In the genomic region with DNA sequence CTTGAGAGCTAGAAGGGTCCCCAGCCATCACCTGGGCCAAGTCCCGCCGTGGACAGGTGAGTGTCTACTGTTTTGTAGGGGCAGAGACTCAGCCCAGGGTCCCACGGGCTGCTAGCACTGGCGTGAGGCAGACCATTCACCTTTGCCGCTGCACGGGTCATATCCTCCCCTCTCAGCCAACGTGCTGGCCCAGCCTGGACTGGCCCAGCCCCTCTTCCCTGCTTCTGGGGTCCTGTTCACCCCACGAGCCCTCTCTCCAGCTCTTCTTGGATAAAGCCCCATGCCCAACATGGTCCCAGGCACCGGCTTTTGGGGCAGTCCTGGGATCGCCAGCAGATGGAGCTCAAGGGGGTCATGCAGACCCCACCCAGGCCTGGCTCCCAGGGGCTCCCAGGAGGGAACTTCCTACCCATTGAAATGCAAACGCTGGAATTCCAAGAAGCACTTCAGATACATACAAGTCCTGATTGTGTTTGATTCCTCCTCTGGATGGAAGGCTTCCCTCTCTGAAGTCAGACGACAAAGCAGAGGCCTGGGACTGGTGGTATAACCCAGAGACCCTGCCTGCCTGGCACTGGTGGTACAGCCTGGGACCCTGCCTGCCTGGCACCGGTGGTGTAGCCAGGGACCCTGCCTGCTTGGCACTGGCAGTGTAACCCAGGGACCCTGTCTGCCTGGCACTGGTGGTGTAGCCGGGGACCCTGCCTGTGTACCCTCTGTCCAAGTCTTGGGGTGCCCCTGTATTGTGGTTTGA, we compare ENCODE assay signal across 21 cellular contexts. TPM values are rescaled to one million over a fixed set of nuclear protein-coding genes. Genes with fewer than 3 reads are reported as not detected.
DNase-seq lines count a peak whose midpoint lies in the region; ATAC-seq, FAIRE-seq and TF ChIP-seq lines count a peak whose summit lies in the region.
"Had no signal": no experiment of that assay in that cellular context is flagged by ENCODE, and none has a peak within 500 bp of the region (broad histone marks: within the 10 kb centered on the region; RNA-seq: fewer than 3 reads in every experiment).

No MANE protein-coding gene starts in this region.

- H3K4me1 ChIP-seq in HepG2 (ENCODE audit: insufficient read depth, low read length) (peaks cover 17% of the 10 kb centered on the region), right lobe of liver (no peaks in the 10 kb centered on the region), mesendoderm (ENCODE audit: control insufficient read depth, low read depth, low read length) (peaks cover 14% of the 10 kb centered on the region)

- TF ChIP-seq POLR2A in HepG2 (IDR thresholded peaks at IDR 0.05; ENCODE audit: insufficient read depth in 1 of 2, low read depth in 2 of 2, low read length in 2 of 2) (no peak), right lobe of liver (IDR thresholded peaks at IDR 0.05) (no peak)

- H2BK120ac ChIP-seq in mesendoderm (ENCODE audit: low read depth, low read length): peak overlapping the region; percentile 67

- H3K9ac ChIP-seq in HepG2 (ENCODE audit: insufficient read depth, low read depth, low read length) (no peak overlapping the region), mesendoderm (ENCODE audit: low read length) (peak overlapping the region; percentile 15)

- POLR2A ChIA-PET in HepG2 (lab: Yijun Ruan, JAX): no interaction called here

- FAIRE-seq in HepG2 (lab: Jason Lieb, UNC): no peak
- FAIRE-seq: D721Med had no signal

- H3K36me3 ChIP-seq in HepG2 (replicated peaks in 1 of 2; ENCODE audit: control insufficient read depth in 1 of 2, insufficient read depth in 2 of 2, low read length in 2 of 2): no peaks in the 10 kb centered on the region
- no peaks in the 10 kb centered on the region for H3K36me3 ChIP-seq in right lobe of liver
- H3K36me3 ChIP-seq in mesendoderm (ENCODE audit: control insufficient read depth, insufficient read depth, low read length): no peaks in the 10 kb centered on the region
- H3K36me3 ChIP-seq: vagina had no signal

- H3K79me2 ChIP-seq in HepG2 (ENCODE audit: insufficient read depth, low read length): no peaks in the 10 kb centered on the region
- no peaks in the 10 kb centered on the region for H3K79me2 ChIP-seq in mesendoderm (ENCODE audit: control insufficient read depth, insufficient read depth, low read length)

- H3K23ac ChIP-seq in mesendoderm (ENCODE audit: low read length): no peak overlapping the region

- CTCF ChIA-PET in HepG2 (lab: Yijun Ruan, JAX; ENCODE audit: low intra/inter-chr PET ratio, low total read pairs): no interaction called here

- WGBS in HepG2 (ENCODE audit: low lambda C conversion rate): 44% methylated on average over 12 of the region's 14 CpGs
- 80% methylated on average over 1 of the region's 14 CpGs for WGBS in right lobe of liver (ENCODE audit: insufficient coverage, low coverage, low lambda C conversion rate, missing lambda C conversion rate)
- WGBS in mesendoderm (ENCODE audit: extremely low coverage, insufficient coverage, low lambda C conversion rate): no CpG with 5 or more reads among the region's 14 CpGs

- H3K4me2 ChIP-seq in HepG2 (ENCODE audit: low read depth, low read length): no peak overlapping the region
- no peak overlapping the region for H3K4me2 ChIP-seq in mesendoderm (ENCODE audit: low read length)

- H2AK5ac ChIP-seq in mesendoderm (ENCODE audit: low read length): no peak overlapping the region

- no peak for DNase-seq in HepG2 (ENCODE audit: low spot score)
- no peak for DNase-seq in right lobe of liver
- DNase-seq in choroid plexus epithelial cell (ENCODE audit: low read depth): no peak
- DNase-seq in mesendoderm: peak; percentile 96
- DNase-seq in NCI-H524 treated with DMSO at 0.1 percent for 48 hours (lab: John Stamatoyannopoulos, UW): no peak
- DNase-seq: activated CD4-positive, alpha-beta T cell treated with anti-CD3 and anti-CD28 coated beads for 48 hours; GOT3; NCI-H1694; NCI-H526 treated with DMSO at 0.1 percent for 48 hours; stimulated activated CD4-positive, alpha-beta T cell treated with anti-CD3 and anti-CD28 coated beads, Interleukin-4, amount 100 ng/mL, for 1 hour had no signal

- H4K20me1 ChIP-seq in HepG2 (ENCODE audit: insufficient read depth, low read length): no peaks in the 10 kb centered on the region

- peak overlapping the region; percentile 28 for H3K18ac ChIP-seq in mesendoderm (ENCODE audit: low read length)

- no TSS peak for BruUV-seq in HepG2 (replicated peaks; lab: Mats Ljungman, UMichigan)

- TF ChIP-seq CTCF in HepG2 (CRISPR knock-in tag; IDR thresholded peaks at IDR 0.05): 0 out of 2 replicates have a peak, but pooled peaks have one; percentile 13
- no peak for TF ChIP-seq CTCF in right lobe of liver (IDR thresholded peaks at IDR 0.05)
- TF ChIP-seq CTCF in choroid plexus epithelial cell (conservative IDR thresholded peaks at IDR 0.05; ENCODE audit: low read depth, low read length): peak; percentile 16

- H3K9me3 ChIP-seq in HepG2 (ENCODE audit: low read length) (no peaks in the 10 kb centered on the region), right lobe of liver (no peaks in the 10 kb centered on the region)
- H3K9me3 ChIP-seq: vagina had no signal

- H3K79me1 ChIP-seq in mesendoderm (ENCODE audit: low read length): no peaks in the 10 kb centered on the region

- H2BK15ac ChIP-seq in mesendoderm (replicated peaks; ENCODE audit: low read depth): peak overlapping the region; percentile 42

- peak overlapping the region; percentile 59 for H3K56ac ChIP-seq in mesendoderm (ENCODE audit: low read length)

- in situ Hi-C loops in HepG2 (cut with HindIII; ENCODE audit: extremely low pct_ligation_motif_present, low pct_unique_long_range_greater_than_20kb): no loop called here

- no peak for TF ChIP-seq RAD21 in HepG2 (CRISPR knock-in tag; IDR thresholded peaks at IDR 0.05)

- intact Hi-C loops in HepG2 (cut with micrococcal nuclease; ENCODE audit: unreplicated experiment): no loop called here
- intact Hi-C loops in right lobe of liver (cut with DNase I): no loop called here

- ATAC-seq in HepG2: peak; percentile 20; the same call in 2 of the 3 replicates
- no peak for ATAC-seq in right lobe of liver
- ATAC-seq in GM21576 (IDR thresholded peaks at IDR 0.05; ENCODE audit: unreplicated experiment): no peak
- ATAC-seq in GM18861 (IDR thresholded peaks at IDR 0.05; ENCODE audit: unreplicated experiment): no peak
- no peak for ATAC-seq in HG03196 (IDR thresholded peaks at IDR 0.05; ENCODE audit: unreplicated experiment)
- ATAC-seq: right cardiac atrium had no signal

- no peak overlapping the region for H2AFZ ChIP-seq in HepG2 (ENCODE audit: low read length)

- no peak overlapping the region for H3K4me3 ChIP-seq in HepG2 (replicated peaks in 1 of 3; ENCODE audit: insufficient read depth in 1 of 3, low read depth in 2 of 3, low read length in 3 of 3)
- no peak overlapping the region for H3K4me3 ChIP-seq in right lobe of liver
- H3K4me3 ChIP-seq in choroid plexus epithelial cell (ENCODE audit: low read depth, low read length): no peak overlapping the region
- no peak overlapping the region for H3K4me3 ChIP-seq in mesendoderm (ENCODE audit: low read length)
- H3K4me3 ChIP-seq: lung, vagina had no signal

- H3K27me3 ChIP-seq in HepG2 (ENCODE audit: control insufficient read depth in 1 of 2, insufficient read depth in 2 of 2, low read length in 2 of 2) (peaks cover 8 to 64% of the 10 kb centered on the region in 2 experiments; a peak in 4 of 5 replicates), right lobe of liver (no peaks in the 10 kb centered on the region), mesendoderm (ENCODE audit: insufficient read depth, low read length, poor library complexity) (no peaks in the 10 kb centered on the region)
- H3K27me3 ChIP-seq: vagina had no signal

- peak overlapping the region; percentile 83 for H3K4ac ChIP-seq in mesendoderm (ENCODE audit: low read depth, low read length)

- peak overlapping the region; percentile 76 for H2BK5ac ChIP-seq in mesendoderm (ENCODE audit: low read length)

- H3K27ac ChIP-seq in HepG2 (ENCODE audit: extremely low read length, insufficient read depth, low read length): no peak overlapping the region
- H3K27ac ChIP-seq in right lobe of liver: no peak overlapping the region
- H3K27ac ChIP-seq in mesendoderm (ENCODE audit: low read depth, low read length): no peak overlapping the region
- H3K27ac ChIP-seq: epithelial cell of prostate, vagina had no signal

- no peak for TF ChIP-seq EP300 in HepG2 (IDR thresholded peaks at IDR 0.05; ENCODE audit: low read depth in 2 of 2, low read length in 2 of 2)
- no peak for TF ChIP-seq EP300 in HepG2 (CRISPR knock-in tag; IDR thresholded peaks at IDR 0.05; ENCODE audit: borderline replicate concordance)

- H4K5ac ChIP-seq in mesendoderm (ENCODE audit: low read length): no peak overlapping the region

- H4K8ac ChIP-seq in mesendoderm (ENCODE audit: low read depth, low read length): no peak overlapping the region

RNA-seq across cellular contexts. Expression of gene SEPTIN5, which starts 8.9 kb away (rescaled TPM):
- total RNA-seq in HepG2 (2016; rRNA removed; fragmentation: Illumina TruSeq; extraction: Trizol) (not detected in 2 replicates), right lobe of liver (1 to 10 TPM; 1.3 to 3.7 (median 2.1) TPM)
- total RNA-seq in HepG2 (2016; cell fraction: cytosol; rRNA removed; fragmentation: Illumina TruSeq; extraction: Trizol; ENCODE audit: low read depth): 0.09 and 0.20 TPM in 2 replicates
- not detected in 2 replicates for total RNA-seq in HepG2 (2016; cell fraction: insoluble cytoplasmic fraction; rRNA removed; fragmentation: Illumina TruSeq; extraction: Trizol)
- 0.06 and 0.10 TPM in 2 replicates for total RNA-seq in HepG2 (2016; cell fraction: membrane; rRNA removed; fragmentation: Illumina TruSeq; extraction: Trizol)
- total RNA-seq in HepG2 (2016; cell fraction: nucleus; rRNA removed; fragmentation: Illumina TruSeq; extraction: Trizol): not detected in 2 replicates
- polyA plus RNA-seq in HepG2 (2011; rRNA removed): 0.33 and 0.55 TPM in 2 replicates
- 0.04 TPM in 1 of 2 replicates, not detected in the other for polyA plus RNA-seq in HepG2 (2011; cell fraction: cytosol; rRNA removed)
- 0.57 and 0.82 TPM in 2 replicates for polyA plus RNA-seq in HepG2 (2011; cell fraction: nucleus; rRNA removed)
- 0.08 TPM in 1 of 2 replicates, not detected in the other for polyA plus RNA-seq in HepG2 (2012)
- 0.15 and 0.23 TPM in 2 replicates for polyA plus RNA-seq in HepG2 (2016; cell fraction: cytosol; fragmentation: Illumina TruSeq; extraction: Trizol; ENCODE audit: low read depth)
- polyA plus RNA-seq in HepG2 (2016; cell fraction: insoluble cytoplasmic fraction; fragmentation: Illumina TruSeq; extraction: Trizol; ENCODE audit: low read depth): not detected in 2 replicates
- 0.23 and 0.58 TPM in 2 replicates for polyA plus RNA-seq in HepG2 (2016; cell fraction: membrane; fragmentation: Illumina TruSeq; extraction: Trizol; ENCODE audit: low read depth)
- 0.28 TPM in 1 of 2 replicates, not detected in the other for polyA plus RNA-seq in HepG2 (2016; cell fraction: nucleus; fragmentation: Illumina TruSeq; extraction: Trizol; ENCODE audit: insufficient read depth, low read depth)
- 1.0 and 1.5 TPM in 2 replicates for polyA minus RNA-seq in HepG2 (2011; rRNA and poly(A)+ RNA removed; ENCODE audit: low replicate concordance)
- polyA minus RNA-seq in HepG2 (2011; cell fraction: cytosol; rRNA and poly(A)+ RNA removed): not detected in 2 replicates
- 0.77 TPM in 1 of 2 replicates, not detected in the other for polyA minus RNA-seq in HepG2 (2011; cell fraction: nucleus; rRNA and poly(A)+ RNA removed)
- polyA plus RNA-seq in mesendoderm (2013, experiment 1 of 2): 6.2 TPM
- polyA plus RNA-seq in mesendoderm (2013, experiment 2 of 2): 5.7 TPM
- total RNA-seq: natural killer cell treated with Interleukin-12 subunit alpha and Interleukin-12 subunit beta and Interleukin-15 and Interleukin-18, amount 100 ng/mL, for 72 hours; T-helper 2 cell treated with Interferon-gamma antibody and Interleukin-4, amounts not matched to agents 100 ng/mL and 5 ng/mL, for 36 hours had no signal

RNA-seq across cellular contexts. Expression of gene GP1BB, which starts 18.0 kb away (rescaled TPM):
- total RNA-seq in HepG2 (2016; rRNA removed; fragmentation: Illumina TruSeq; extraction: Trizol) (not detected in 2 replicates), right lobe of liver (1 to 10 TPM in 1 of 6 experiments, under 1 TPM in 4, not detected in 1; 0.15 to 1.3 (median 0.62) TPM)
- total RNA-seq in HepG2 (2016; cell fraction: cytosol; rRNA removed; fragmentation: Illumina TruSeq; extraction: Trizol; ENCODE audit: low read depth): not detected in 2 replicates
- not detected in 2 replicates for total RNA-seq in HepG2 (2016; cell fraction: insoluble cytoplasmic fraction; rRNA removed; fragmentation: Illumina TruSeq; extraction: Trizol)
- 0.10 TPM in 1 of 2 replicates, not detected in the other for total RNA-seq in HepG2 (2016; cell fraction: membrane; rRNA removed; fragmentation: Illumina TruSeq; extraction: Trizol)
- not detected in 2 replicates for total RNA-seq in HepG2 (2016; cell fraction: nucleus; rRNA removed; fragmentation: Illumina TruSeq; extraction: Trizol)
- 0.07 TPM in 1 of 2 replicates, not detected in the other for polyA plus RNA-seq in HepG2 (2011; rRNA removed)
- polyA plus RNA-seq in HepG2 (2011; cell fraction: cytosol; rRNA removed): 0.16 TPM in 1 of 2 replicates, not detected in the other
- 0.47 TPM in 1 of 2 replicates, not detected in the other for polyA plus RNA-seq in HepG2 (2011; cell fraction: nucleus; rRNA removed)
- polyA plus RNA-seq in HepG2 (2012): not detected in 2 replicates
- polyA plus RNA-seq in HepG2 (2016; cell fraction: cytosol; fragmentation: Illumina TruSeq; extraction: Trizol; ENCODE audit: low read depth): not detected in 2 replicates
- polyA plus RNA-seq in HepG2 (2016; cell fraction: insoluble cytoplasmic fraction; fragmentation: Illumina TruSeq; extraction: Trizol; ENCODE audit: low read depth): not detected in 2 replicates
- not detected in 2 replicates for polyA plus RNA-seq in HepG2 (2016; cell fraction: membrane; fragmentation: Illumina TruSeq; extraction: Trizol; ENCODE audit: low read depth)
- polyA plus RNA-seq in HepG2 (2016; cell fraction: nucleus; fragmentation: Illumina TruSeq; extraction: Trizol; ENCODE audit: insufficient read depth, low read depth): not detected in 2 replicates
- polyA minus RNA-seq in HepG2 (2011; rRNA and poly(A)+ RNA removed; ENCODE audit: low replicate concordance): 0.32 TPM in 1 of 2 replicates, not detected in the other
- not detected in 2 replicates for polyA minus RNA-seq in HepG2 (2011; cell fraction: cytosol; rRNA and poly(A)+ RNA removed)
- polyA minus RNA-seq in HepG2 (2011; cell fraction: nucleus; rRNA and poly(A)+ RNA removed): not detected in 2 replicates
- 0.52 TPM for polyA plus RNA-seq in mesendoderm (2013, experiment 1 of 2)
- polyA plus RNA-seq in mesendoderm (2013, experiment 2 of 2): 0.45 TPM
- total RNA-seq: natural killer cell treated with Interleukin-12 subunit alpha and Interleukin-12 subunit beta and Interleukin-15 and Interleukin-18, amount 100 ng/mL, for 72 hours; T-helper 2 cell treated with Interferon-gamma antibody and Interleukin-4, amounts not matched to agents 100 ng/mL and 5 ng/mL, for 36 hours had no signal

RNA-seq across cellular contexts. Expression of gene TBX1, which starts 55.2 kb away (rescaled TPM):
- total RNA-seq in HepG2 (2016; rRNA removed; fragmentation: Illumina TruSeq; extraction: Trizol): not detected in 2 replicates
- not detected in 2 replicates for total RNA-seq in HepG2 (2016; cell fraction: cytosol; rRNA removed; fragmentation: Illumina TruSeq; extraction: Trizol; ENCODE audit: low read depth)
- total RNA-seq in HepG2 (2016; cell fraction: insoluble cytoplasmic fraction; rRNA removed; fragmentation: Illumina TruSeq; extraction: Trizol): not detected in 2 replicates
- total RNA-seq in HepG2 (2016; cell fraction: membrane; rRNA removed; fragmentation: Illumina TruSeq; extraction: Trizol): not detected in 2 replicates
- total RNA-seq in HepG2 (2016; cell fraction: nucleus; rRNA removed; fragmentation: Illumina TruSeq; extraction: Trizol): not detected in 2 replicates
- not detected in 2 replicates for polyA plus RNA-seq in HepG2 (2011; rRNA removed)
- polyA plus RNA-seq in HepG2 (2011; cell fraction: cytosol; rRNA removed): 0.03 TPM in 1 of 2 replicates, not detected in the other
- 0.23 TPM in 1 of 2 replicates, not detected in the other for polyA plus RNA-seq in HepG2 (2011; cell fraction: nucleus; rRNA removed)
- polyA plus RNA-seq in HepG2 (2012): not detected in 2 replicates
- not detected in 2 replicates for polyA plus RNA-seq in HepG2 (2016; cell fraction: cytosol; fragmentation: Illumina TruSeq; extraction: Trizol; ENCODE audit: low read depth)
- not detected in 2 replicates for polyA plus RNA-seq in HepG2 (2016; cell fraction: insoluble cytoplasmic fraction; fragmentation: Illumina TruSeq; extraction: Trizol; ENCODE audit: low read depth)
- polyA plus RNA-seq in HepG2 (2016; cell fraction: membrane; fragmentation: Illumina TruSeq; extraction: Trizol; ENCODE audit: low read depth): 0.08 TPM in 1 of 2 replicates, not detected in the other
- not detected in 2 replicates for polyA plus RNA-seq in HepG2 (2016; cell fraction: nucleus; fragmentation: Illumina TruSeq; extraction: Trizol; ENCODE audit: insufficient read depth, low read depth)
- polyA minus RNA-seq in HepG2 (2011; rRNA and poly(A)+ RNA removed; ENCODE audit: low replicate concordance): not detected in 2 replicates
- not detected in 2 replicates for polyA minus RNA-seq in HepG2 (2011; cell fraction: cytosol; rRNA and poly(A)+ RNA removed)
- polyA minus RNA-seq in HepG2 (2011; cell fraction: nucleus; rRNA and poly(A)+ RNA removed): not detected in 2 replicates
- under 1 TPM in 4 of 6 experiments, not detected in 2; 0.24 to 0.37 (median 0.30) TPM for total RNA-seq in right lobe of liver
- 0.03 TPM for polyA plus RNA-seq in mesendoderm (2013, experiment 1 of 2)
- 0.10 TPM for polyA plus RNA-seq in mesendoderm (2013, experiment 2 of 2)
- polyA plus RNA-seq: AG04450 had no signal

Comparison
In these comparisons a context has a peak if more than half of its experiments do, and no peak if none do; other contexts are left out.
1. CTCF ChIP-seq: peak in HepG2 (single experiment) and choroid plexus epithelial cell (single experiment); none in right lobe of liver (0 of 4).